8 cellular contexts compared by ENCODE assay signal in the genomic region with DNA sequence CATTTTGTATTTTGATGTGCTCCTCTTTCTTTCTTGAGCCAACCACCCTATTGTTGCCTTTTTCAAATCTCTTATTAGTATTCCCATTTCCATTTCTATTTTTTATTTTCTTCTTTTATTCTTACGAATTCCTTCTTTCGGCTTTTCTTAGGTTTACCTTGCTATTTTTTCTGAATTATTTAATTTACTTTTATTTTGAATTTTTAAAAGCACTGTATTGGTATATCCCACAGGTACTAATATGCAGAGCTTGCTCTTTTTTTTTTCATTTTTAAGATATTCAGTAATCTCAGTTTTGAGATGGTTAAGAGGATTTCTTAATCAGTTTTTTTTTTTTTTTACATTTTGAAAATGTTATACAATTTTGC. TPM values are rescaled to one million over a fixed set of nuclear protein-coding genes. Genes with fewer than 3 reads are reported as not detected.
DNase-seq lines count a peak whose midpoint lies in the region; ATAC-seq and TF ChIP-seq lines count a peak whose summit lies in the region.

No MANE protein-coding gene starts in this region.

- H3K27ac Mint-ChIP-seq in brain = peak overlapping the region in 4 of 5 experiments; percentile 90 to 96 (median 95)

- H4K91ac ChIP-seq in mesenchymal stem cell (ENCODE audit: low read length) = no peak overlapping the region

- TF ChIP-seq CTCF in cardiac muscle cell (IDR thresholded peaks at IDR 0.05; ENCODE audit: low read depth, low read length) (no peak), brain (conservative IDR thresholded peaks at IDR 0.05) (no peak), upper lobe of right lung (IDR thresholded peaks at IDR 0.05) (no peak)

- H3K18ac ChIP-seq in mesenchymal stem cell (ENCODE audit: low read depth in 1 of 2, low read length in 2 of 2) = no peak overlapping the region

- H2BK12ac ChIP-seq in mesenchymal stem cell (ENCODE audit: low read length in 2 of 2) = no peak overlapping the region

- H3K4me2 ChIP-seq in mesenchymal stem cell (ENCODE audit: low read length, poor library complexity, severe bottlenecking) = peak overlapping the region; percentile 80

- H3K27me3 ChIP-seq in cardiac muscle cell = no peaks in the 10 kb centered on the region
- H3K27me3 ChIP-seq in mesenchymal stem cell (ENCODE audit: control insufficient read depth in 1 of 2, insufficient read depth in 1 of 2, low read length in 2 of 2) = no peaks in the 10 kb centered on the region
- no peaks in the 10 kb centered on the region for H3K27me3 ChIP-seq in upper lobe of right lung

- peak overlapping the region; percentile 87 to 99 (median 90) for H3K4me3 Mint-ChIP-seq in brain

- no peak overlapping the region for H2BK120ac ChIP-seq in mesenchymal stem cell (ENCODE audit: low read depth, low read length)

- WGBS in mesenchymal stem cell = no CpG with 5 or more reads among the region's 2 CpGs

- no peak overlapping the region for H2BK15ac ChIP-seq in mesenchymal stem cell (ENCODE audit: low read depth, poor library complexity, severe bottlenecking)

- no peak overlapping the region for H3K23ac ChIP-seq in mesenchymal stem cell (ENCODE audit: low read length in 2 of 2)

- DNase-seq in cardiac muscle cell (ENCODE audit: low read depth in 1 of 2, low spot score in 1 of 2) (no peak), left cardiac atrium (no peak), mesenchymal stem cell (no peak), upper lobe of right lung (no peak), ACHN (no peak), NCI-H446 (lab: John Stamatoyannopoulos, UW) (no peak)
- DNase-seq in stimulated activated CD4-positive, alpha-beta T cell treated with anti-CD3 and anti-CD28 coated beads, Interleukin-12 subunit alpha, Interleukin-12 subunit beta, amount 100 ng/mL, for 4 hours = no peak

- no peak overlapping the region for H2BK5ac ChIP-seq in mesenchymal stem cell (ENCODE audit: low read depth, low read length, poor library complexity, severe bottlenecking)

- intact Hi-C loops in left cardiac atrium (cut with DNase I) (no loop called here), upper lobe of right lung (cut with DNase I) (no loop called here)

- H3K9me3 ChIP-seq in cardiac muscle cell (ENCODE audit: low read depth) (no peaks in the 10 kb centered on the region), mesenchymal stem cell (ENCODE audit: control insufficient read depth, low read length) (peaks cover 9% of the 10 kb centered on the region), upper lobe of right lung (no peaks in the 10 kb centered on the region)

- H3K79me1 ChIP-seq in mesenchymal stem cell (replicated peaks; ENCODE audit: low read length, poor library complexity, severe bottlenecking) = peaks cover 2% of the 10 kb centered on the region

- H3K27ac ChIP-seq in cardiac muscle cell (peak overlapping the region; percentile 82), mesenchymal stem cell (ENCODE audit: low read length, poor library complexity, severe bottlenecking) (no peak overlapping the region), upper lobe of right lung (peak overlapping the region; percentile 75)

- peaks cover 8% of the 10 kb centered on the region for H3K36me3 Mint-ChIP-seq in brain

- H3K14ac ChIP-seq in mesenchymal stem cell (ENCODE audit: low read length in 2 of 2) = no peak overlapping the region

- no peak overlapping the region for H4K8ac ChIP-seq in mesenchymal stem cell (ENCODE audit: low read length)

- in situ Hi-C loops in ACHN (cut with HindIII; ENCODE audit: low pct_ligation_motif_present, low pct_unique_long_range_greater_than_20kb, low sequenced_read_pairs) = no loop called here

- no peak overlapping the region for H2AFZ ChIP-seq in mesenchymal stem cell (ENCODE audit: low read depth, low read length)

- H3K4me3 ChIP-seq in cardiac muscle cell (peak overlapping the region; percentile 75), mesenchymal stem cell (ENCODE audit: insufficient read depth in 1 of 2, low read depth in 1 of 2, low read length in 2 of 2) (peak overlapping the region in 1 of 2 experiments; percentile 98), upper lobe of right lung (peak overlapping the region; percentile 78)

- peak overlapping the region; percentile 92 for H3K9ac ChIP-seq in mesenchymal stem cell (ENCODE audit: low read length)

- ATAC-seq in left cardiac atrium (no peak), upper lobe of right lung (no peak)

- H3K27me3 Mint-ChIP-seq in brain = peaks cover 20% of the 10 kb centered on the region

- peaks cover 5% of the 10 kb centered on the region for H3K36me3 ChIP-seq in cardiac muscle cell
- no peaks in the 10 kb centered on the region for H3K36me3 ChIP-seq in mesenchymal stem cell (ENCODE audit: control insufficient read depth in 1 of 2, insufficient read depth in 2 of 2, low read depth in 1 of 2, low read length in 2 of 2)
- H3K36me3 ChIP-seq in upper lobe of right lung = no peaks in the 10 kb centered on the region

- H3K4ac ChIP-seq in mesenchymal stem cell (ENCODE audit: low read depth in 1 of 2, low read length in 2 of 2) = no peak overlapping the region

- H3K9me3 Mint-ChIP-seq in brain = peaks cover 12 to 30% (median 19%) of the 10 kb centered on the region in 5 experiments

- no peak overlapping the region for H2AK5ac ChIP-seq in mesenchymal stem cell (ENCODE audit: low read length, severe bottlenecking)

- peaks cover 42% of the 10 kb centered on the region for H3K4me1 Mint-ChIP-seq in brain

- peaks cover 11% of the 10 kb centered on the region for H3K4me1 ChIP-seq in cardiac muscle cell (ENCODE audit: low read depth)
- peaks cover 1% of the 10 kb centered on the region for H3K4me1 ChIP-seq in mesenchymal stem cell (ENCODE audit: control insufficient read depth, insufficient read depth, low read depth, low read length)
- H3K4me1 ChIP-seq in upper lobe of right lung = peaks cover 5% of the 10 kb centered on the region

RNA-seq across cellular contexts. Expression of gene MCF2L2, which starts 18.4 kb away (rescaled TPM):
- total RNA-seq in cardiac muscle cell (7.0 and 12.9 TPM in 2 replicates), left cardiac atrium (1 to 10 TPM in 1 of 2 donors, under 1 TPM in 1; 0.34 to 1.1 TPM), upper lobe of right lung (1.2 TPM)
- polyA plus RNA-seq in cardiac muscle cell (4.4 and 7.1 TPM in 2 replicates), brain (ENCODE audit: insufficient read depth, low read depth, low replicate concordance) (8.1 TPM)
- polyA plus RNA-seq in mesenchymal stem cell (2013, experiment 1 of 2) = 0.07 TPM
- 0.12 TPM for polyA plus RNA-seq in mesenchymal stem cell (2013, experiment 2 of 2)
